In the genomic region with DNA sequence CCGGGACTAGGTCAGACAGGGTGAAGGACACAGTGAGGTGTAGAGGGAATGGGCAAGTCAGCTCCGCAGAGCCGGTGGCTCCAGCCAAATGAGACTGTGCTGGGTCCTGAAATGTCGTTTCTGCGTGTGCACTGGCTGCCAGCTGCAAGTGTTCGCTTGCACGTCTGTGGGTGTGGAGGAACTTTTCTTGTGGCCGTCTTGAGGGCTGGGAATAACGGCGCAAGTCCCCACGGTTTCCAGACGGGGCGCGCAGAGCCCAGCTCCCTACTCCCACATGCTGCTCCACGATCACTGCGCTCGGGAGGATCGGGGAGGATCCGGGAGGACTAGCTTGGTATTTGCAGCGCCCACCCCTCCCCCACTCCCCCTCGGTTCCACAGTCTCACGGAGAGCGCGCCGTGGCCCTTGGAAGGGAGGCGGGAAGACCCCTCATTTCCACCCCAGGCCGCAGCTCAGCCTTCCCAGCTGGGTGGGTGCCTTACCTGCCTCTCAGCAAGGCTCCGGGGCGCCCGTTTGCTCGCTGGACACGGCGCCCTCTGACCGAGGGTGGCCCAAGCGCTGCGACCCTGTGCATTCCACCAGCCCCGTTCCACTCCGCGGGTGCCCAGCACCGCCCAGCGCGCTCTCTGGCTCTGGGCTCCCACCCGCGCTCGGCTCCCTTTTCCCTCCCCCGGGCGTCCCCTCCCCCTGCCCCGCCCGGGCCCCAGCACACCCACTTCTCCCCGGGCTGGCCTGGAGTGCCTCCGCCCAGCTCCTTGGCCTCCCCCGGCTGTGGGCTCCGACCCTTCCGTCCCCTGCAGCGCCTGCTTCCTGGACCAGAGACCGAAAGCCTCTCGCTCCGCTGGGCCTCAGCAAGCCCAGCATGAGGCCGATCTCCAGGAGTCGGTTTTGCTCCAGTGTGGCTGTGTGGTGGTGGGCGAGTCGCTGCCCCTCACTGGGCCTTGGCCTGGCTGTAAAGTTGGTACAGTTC, we compare ENCODE assay signal across 8 cellular contexts. TPM values are rescaled to one million over a fixed set of nuclear protein-coding genes. Genes with fewer than 3 reads are reported as not detected.
A peak's percentile ranks its signal among the peaks of the same experiment; 100 is the strongest.
DNase-seq lines count a peak whose midpoint lies in the region; ATAC-seq and TF ChIP-seq lines count a peak whose summit lies in the region.

A gene with protein sequence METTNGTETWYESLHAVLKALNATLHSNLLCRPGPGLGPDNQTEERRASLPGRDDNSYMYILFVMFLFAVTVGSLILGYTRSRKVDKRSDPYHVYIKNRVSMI (minus strand): TSS at position 634 of the 970 bp plus-strand sequence. CDS start 9,986 bp downstream, outside the sequence.

- peak within 1 kb of the TSS; percentile 34 to 63 for H3K18ac ChIP-seq in mesenchymal stem cell (ENCODE audit: low read depth in 1 of 2, low read length in 2 of 2)

- peaks cover 0 to 9% of the 10 kb centered on the region in 2 experiments for H3K36me3 ChIP-seq in mesenchymal stem cell (ENCODE audit: control insufficient read depth in 1 of 2, insufficient read depth in 2 of 2, low read depth in 1 of 2, low read length in 2 of 2)
- H3K36me3 ChIP-seq in testis (ENCODE audit: low read depth, missing control alignments) = no peaks in the 10 kb centered on the region

- H2AK5ac ChIP-seq in mesenchymal stem cell (ENCODE audit: low read length, severe bottlenecking) = peak within 1 kb of the TSS; percentile 36

- H3K79me1 ChIP-seq in mesenchymal stem cell (replicated peaks; ENCODE audit: low read length, poor library complexity, severe bottlenecking) = peaks cover 12% of the 10 kb centered on the region

- H3K9ac ChIP-seq in mesenchymal stem cell (ENCODE audit: low read length) = peak within 1 kb of the TSS; percentile 51

- H3K27me3 ChIP-seq in mesenchymal stem cell (ENCODE audit: control insufficient read depth in 1 of 2, insufficient read depth in 1 of 2, low read length in 2 of 2) (peaks cover 0 to 78% of the 10 kb centered on the region in 2 experiments), testis (no peaks in the 10 kb centered on the region)

- H2BK12ac ChIP-seq in mesenchymal stem cell (ENCODE audit: low read length in 2 of 2) = no peak within 1 kb of the TSS

- H4K8ac ChIP-seq in mesenchymal stem cell (ENCODE audit: low read length) = peak within 1 kb of the TSS; percentile 86

- peak within 1 kb of the TSS; percentile 2 to 24 for H3K4ac ChIP-seq in mesenchymal stem cell (ENCODE audit: low read depth in 1 of 2, low read length in 2 of 2)

- H3K27ac ChIP-seq in mesenchymal stem cell (ENCODE audit: low read length, poor library complexity, severe bottlenecking) = peak within 1 kb of the TSS; percentile 98
- H3K27ac ChIP-seq in testis = peak within 1 kb of the TSS in 1 of 2 donors; percentile 57

- H2BK5ac ChIP-seq in mesenchymal stem cell (ENCODE audit: low read depth, low read length, poor library complexity, severe bottlenecking) = peak within 1 kb of the TSS; percentile 91

- H3K4me3 ChIP-seq in epithelial cell of proximal tubule (ENCODE audit: low read depth, low read length) = peak within 1 kb of the TSS; percentile 64
- H3K4me3 ChIP-seq in mesenchymal stem cell (ENCODE audit: insufficient read depth in 1 of 2, low read depth in 1 of 2, low read length in 2 of 2) = peak within 1 kb of the TSS; percentile 65 to 69
- H3K4me3 ChIP-seq in testis = peak within 1 kb of the TSS; percentile 55 to 66

- ATAC-seq in GM21529 (IDR thresholded peaks at IDR 0.05; ENCODE audit: unreplicated experiment) (no peak), HG03025 (IDR thresholded peaks at IDR 0.05; ENCODE audit: low FRiP score, unreplicated experiment) (no peak), HG03039 (IDR thresholded peaks at IDR 0.05; ENCODE audit: unreplicated experiment) (no peak)

- H3K14ac ChIP-seq in mesenchymal stem cell (ENCODE audit: low read length in 2 of 2) = peak within 1 kb of the TSS in 1 of 2 experiments; percentile 19

- H2BK15ac ChIP-seq in mesenchymal stem cell (ENCODE audit: low read depth, poor library complexity, severe bottlenecking) = peak within 1 kb of the TSS; percentile 9

- H3K4me1 ChIP-seq in mesenchymal stem cell (ENCODE audit: control insufficient read depth, insufficient read depth, low read depth, low read length) = peaks cover 22% of the 10 kb centered on the region
- H3K4me1 ChIP-seq in testis = peaks cover 14% of the 10 kb centered on the region

- DNase-seq in MV-4-11 (lab: John Stamatoyannopoulos, UW) = peak; percentile 20
- no peak for DNase-seq in epithelial cell of proximal tubule (ENCODE audit: low read depth)
- peak; percentile 16 for DNase-seq in mesenchymal stem cell
- DNase-seq in testis = peak; percentile 67
- DNase-seq in Kasumi-1 (lab: John Stamatoyannopoulos, UW) = no peak

- WGBS in mesenchymal stem cell = 16% methylated on average over 60 of the region's 62 CpGs
- WGBS in testis, 2 donors = 0 to 3% methylated on average over 16 to 61 of the region's 62 CpGs

- H4K91ac ChIP-seq in mesenchymal stem cell (ENCODE audit: low read length) = peak within 1 kb of the TSS; percentile 37

- no peak within 1 kb of the TSS for H3K23ac ChIP-seq in mesenchymal stem cell (ENCODE audit: low read length in 2 of 2)

- no peak for TF ChIP-seq POLR2A in testis (IDR thresholded peaks at IDR 0.05)

- peak within 1 kb of the TSS; percentile 39 for H2BK120ac ChIP-seq in mesenchymal stem cell (ENCODE audit: low read depth, low read length)

- H2AFZ ChIP-seq in mesenchymal stem cell (ENCODE audit: low read depth, low read length) = peak within 1 kb of the TSS; percentile 59

- TF ChIP-seq CTCF in epithelial cell of proximal tubule (conservative IDR thresholded peaks at IDR 0.05; ENCODE audit: low read depth, low read length) = no peak
- TF ChIP-seq CTCF in testis (IDR thresholded peaks at IDR 0.05) = no peak

- no peaks in the 10 kb centered on the region for H3K9me3 ChIP-seq in mesenchymal stem cell (ENCODE audit: control insufficient read depth, low read length)
- H3K9me3 ChIP-seq in testis = no peaks in the 10 kb centered on the region

- intact Hi-C loops in testis (cut with DNase I; ENCODE audit: low total_unique reads) = no loop called here

- peak within 1 kb of the TSS; percentile 55 for H3K4me2 ChIP-seq in mesenchymal stem cell (ENCODE audit: low read length, poor library complexity, severe bottlenecking)

RNA-seq across cellular contexts. Expression of the gene that starts here (rescaled TPM):
- total RNA-seq in epithelial cell of proximal tubule = 0.98 and 4.9 TPM in 2 replicates
- polyA plus RNA-seq in mesenchymal stem cell (2013, experiment 1 of 2) = 0.50 TPM
- 0.51 TPM for polyA plus RNA-seq in mesenchymal stem cell (2013, experiment 2 of 2)
- 1 to 10 TPM; 4.0 to 4.1 TPM for total RNA-seq in testis
- 3.3 TPM for polyA plus RNA-seq in testis (ENCODE audit: insufficient read depth, low read depth, low replicate concordance)

Comparison
In these comparisons a context has a peak if more than half of its experiments do, and no peak if none do; other contexts are left out.
1. DNase-seq: peak in MV-4-11 (single experiment), mesenchymal stem cell (single experiment) and testis (single experiment); none in epithelial cell of proximal tubule (single experiment) and Kasumi-1 (0 of 2).
2. Peak in every context shown above with its lines, with median percentiles within 50 percentile points of each other: H3K4me3 ChIP-seq.